8 cellular contexts compared by ENCODE assay signal in the genomic region with DNA sequence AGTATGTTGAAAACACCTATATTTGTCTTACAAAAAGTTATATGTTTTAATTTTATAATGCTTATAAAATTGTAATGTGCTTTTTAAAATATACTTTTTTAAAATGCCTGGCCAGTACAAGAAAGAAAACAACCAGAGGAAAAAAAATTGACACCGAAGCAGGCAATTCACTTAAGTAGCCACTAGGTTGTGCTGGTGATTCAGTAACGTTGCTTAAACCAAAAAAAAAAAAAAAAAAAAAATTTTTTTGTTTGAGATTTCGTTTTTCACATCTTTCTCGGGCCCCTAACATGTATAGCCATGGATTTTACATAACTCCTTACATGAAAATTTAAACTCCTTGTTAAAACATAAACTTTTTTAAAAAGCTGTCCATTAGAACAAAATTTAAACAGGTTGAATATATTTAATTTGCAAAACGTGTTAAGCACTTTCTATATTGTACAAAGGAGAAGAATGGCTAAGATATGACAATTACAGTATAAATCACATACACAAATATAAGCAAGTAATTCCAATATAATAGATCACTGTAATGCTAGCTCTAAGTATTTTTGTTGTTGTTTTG. TPM values are rescaled to one million over a fixed set of nuclear protein-coding genes. Genes with fewer than 3 reads are reported as not detected.
A peak's percentile ranks its signal among the peaks of the same experiment; 100 is the strongest.
DNase-seq lines count a peak whose midpoint lies in the region; TF ChIP-seq lines count a peak whose summit lies in the region.

No MANE protein-coding gene starts in this region.

- no peaks in the 10 kb centered on the region for H3K9me3 Mint-ChIP-seq in progenitor cell of endocrine pancreas (ENCODE audit: low read depth)
- H3K9me3 Mint-ChIP-seq in activated T-cell treated with anti-CD3 and anti-CD28 coated beads, Interleukin-2, amount 50 U/mL, for 24 hours, result no peaks in the 10 kb centered on the region

- peak overlapping the region; percentile 33 for H3K4me2 ChIP-seq in OCI-LY3 (ENCODE audit: low read length)

- H3K36me3 Mint-ChIP-seq in progenitor cell of endocrine pancreas (ENCODE audit: insufficient read depth), result no peaks in the 10 kb centered on the region
- no peaks in the 10 kb centered on the region for H3K36me3 Mint-ChIP-seq in activated T-cell treated with anti-CD3 and anti-CD28 coated beads, Interleukin-2, amount 50 U/mL, for 24 hours (ENCODE audit: low read depth)

- no peaks in the 10 kb centered on the region for H3K9me3 ChIP-seq in OCI-LY3 (ENCODE audit: insufficient read depth, low read length)

- DNase-seq in CD1c-positive myeloid dendritic cell (ENCODE audit: extremely low spot score) (peak; percentile 57), HCEC 1CT (peak; percentile 38), epithelial cell of esophagus (ENCODE audit: low read depth) (peak; percentile 62), progenitor cell of endocrine pancreas (ENCODE audit: low spot score, unreplicated experiment) (no peak), NK-92 (lab: John Stamatoyannopoulos, UW; ENCODE audit: unreplicated experiment) (no peak), ecto neural progenitor cell (ENCODE audit: low spot score) (no peak)
- DNase-seq in activated T-cell treated with anti-CD3 and anti-CD28 coated beads, Interleukin-2, amount 50 U/mL, for 24 hours, result no peak

- H3K27me3 Mint-ChIP-seq in progenitor cell of endocrine pancreas, result peaks cover 22% of the 10 kb centered on the region
- H3K27me3 Mint-ChIP-seq in activated T-cell treated with anti-CD3 and anti-CD28 coated beads, Interleukin-2, amount 50 U/mL, for 24 hours, result peaks cover 19% of the 10 kb centered on the region

- H3K27ac Mint-ChIP-seq in progenitor cell of endocrine pancreas, result no peak overlapping the region
- H3K27ac Mint-ChIP-seq in activated T-cell treated with anti-CD3 and anti-CD28 coated beads, Interleukin-2, amount 50 U/mL, for 24 hours, result no peak overlapping the region

- H3K4me1 ChIP-seq in OCI-LY3 (ENCODE audit: low read length), result no peaks in the 10 kb centered on the region

- H3K27ac ChIP-seq in OCI-LY3 (ENCODE audit: low read length), result no peak overlapping the region

- no peaks in the 10 kb centered on the region for H3K4me1 Mint-ChIP-seq in progenitor cell of endocrine pancreas (ENCODE audit: low read depth)
- no peaks in the 10 kb centered on the region for H3K4me1 Mint-ChIP-seq in activated T-cell treated with anti-CD3 and anti-CD28 coated beads, Interleukin-2, amount 50 U/mL, for 24 hours (ENCODE audit: low read depth)

- H3K4me3 ChIP-seq in OCI-LY3 (ENCODE audit: low read length) (no peak overlapping the region), epithelial cell of esophagus (ENCODE audit: low read length) (no peak overlapping the region)

- peaks cover 23% of the 10 kb centered on the region; the same call in 1 of the 2 replicates for H3K27me3 ChIP-seq in OCI-LY3 (ENCODE audit: low read depth, low read length)

- no peak overlapping the region for H3K9ac ChIP-seq in OCI-LY3 (ENCODE audit: low read length)

- no peak overlapping the region for H2AFZ ChIP-seq in OCI-LY3 (ENCODE audit: low read depth, low read length)

- H3K4me3 Mint-ChIP-seq in progenitor cell of endocrine pancreas (ENCODE audit: low read depth), result no peak overlapping the region
- no peak overlapping the region for H3K4me3 Mint-ChIP-seq in activated T-cell treated with anti-CD3 and anti-CD28 coated beads, Interleukin-2, amount 50 U/mL, for 24 hours

- peak; percentile 38 for TF ChIP-seq CTCF in OCI-LY3 (IDR thresholded peaks at IDR 0.05; ENCODE audit: low read depth, low read length)
- TF ChIP-seq CTCF in epithelial cell of esophagus (IDR thresholded peaks at IDR 0.05; ENCODE audit: insufficient read depth, low read depth, low read length, missing control alignments), result peak; percentile 78
- peak; percentile 67 for TF ChIP-seq CTCF in progenitor cell of endocrine pancreas (IDR thresholded peaks at IDR 0.05; ENCODE audit: unreplicated experiment)

- no peaks in the 10 kb centered on the region for H3K36me3 ChIP-seq in OCI-LY3 (replicated peaks; ENCODE audit: low read depth, low read length)

- no peaks in the 10 kb centered on the region for H3K79me2 ChIP-seq in OCI-LY3 (ENCODE audit: low read length)

- H4K20me1 ChIP-seq in OCI-LY3 (ENCODE audit: insufficient read depth, low read length), result no peaks in the 10 kb centered on the region

RNA-seq across cellular contexts. Expression of gene OR8B4, which starts 9.2 kb away (rescaled TPM):
- not detected in 2 replicates for total RNA-seq in progenitor cell of endocrine pancreas

RNA-seq across cellular contexts. Expression of gene OR8B3, which starts 16.6 kb away (rescaled TPM):
- total RNA-seq in progenitor cell of endocrine pancreas, result not detected in 2 replicates

RNA-seq across cellular contexts. Expression of gene OR8B8, which starts 30.1 kb away (rescaled TPM):
- not detected in 2 replicates for total RNA-seq in progenitor cell of endocrine pancreas

RNA-seq across cellular contexts. Expression of gene OR8B2, which starts 31.1 kb away (rescaled TPM):
- total RNA-seq in progenitor cell of endocrine pancreas, result not detected in 2 replicates

Comparison
In these comparisons a context has a peak if more than half of its experiments do, and no peak if none do; other contexts are left out.
1. DNase-seq: peak in CD1c-positive myeloid dendritic cell (single experiment), HCEC 1CT (single experiment) and epithelial cell of esophagus (single experiment); none in progenitor cell of endocrine pancreas (single experiment), activated T-cell treated with anti-CD3 and anti-CD28 coated beads, Interleukin-2, amount 50 U/mL, for 24 hours (single experiment), NK-92 (single experiment) and ecto neural progenitor cell (single experiment).
2. Peak in every context shown above with its lines, with median percentiles within 50 percentile points of each other: CTCF ChIP-seq.